In genomic region chr19:40800339-40800996, GRCh38 we compare ENCODE assay signal across 1 cellular context.
TF ChIP-seq lines count a peak whose summit lies in the region.

No MANE protein-coding gene starts in this region.

TF ChIP-seq in H1, 55 proteins besides CTCF, POLR2A, EP300 and RAD21:
- TF ChIP-seq TCF12 (IDR thresholded peaks at IDR 0.05; ENCODE audit: low read depth, low read length) (no peak), HDAC6 (IDR thresholded peaks at IDR 0.05; ENCODE audit: low read depth, low read length) (no peak), SP4 (IDR thresholded peaks at IDR 0.05; ENCODE audit: low read length) (no peak), CBX5 (IDR thresholded peaks at IDR 0.05; ENCODE audit: low read depth, low read length) (no peak), ZNF274 (IDR thresholded peaks at IDR 0.05; ENCODE audit: borderline replicate concordance, extremely low read depth, low read length) (no peak), SIX5 (IDR thresholded peaks at IDR 0.05; ENCODE audit: low read depth, low read length) (no peak), RXRA (IDR thresholded peaks at IDR 0.05; ENCODE audit: insufficient read depth, low read depth, low read length) (no peak), POLR2AphosphoS5 (IDR thresholded peaks at IDR 0.05; ENCODE audit: low read depth, low read length) (no peak), KDM4A (IDR thresholded peaks at IDR 0.05; ENCODE audit: low read depth, low read length, severe bottlenecking) (no peak), CHD2 (IDR thresholded peaks at IDR 0.05; ENCODE audit: low read length) (no peak), CEBPB (IDR thresholded peaks at IDR 0.05; ENCODE audit: low read depth, low read length) (no peak), NRF1 (IDR thresholded peaks at IDR 0.05; ENCODE audit: low read depth, low read length) (no peak), JUND (IDR thresholded peaks at IDR 0.05; ENCODE audit: low read length) (no peak)
- TF ChIP-seq, protein P1, sequence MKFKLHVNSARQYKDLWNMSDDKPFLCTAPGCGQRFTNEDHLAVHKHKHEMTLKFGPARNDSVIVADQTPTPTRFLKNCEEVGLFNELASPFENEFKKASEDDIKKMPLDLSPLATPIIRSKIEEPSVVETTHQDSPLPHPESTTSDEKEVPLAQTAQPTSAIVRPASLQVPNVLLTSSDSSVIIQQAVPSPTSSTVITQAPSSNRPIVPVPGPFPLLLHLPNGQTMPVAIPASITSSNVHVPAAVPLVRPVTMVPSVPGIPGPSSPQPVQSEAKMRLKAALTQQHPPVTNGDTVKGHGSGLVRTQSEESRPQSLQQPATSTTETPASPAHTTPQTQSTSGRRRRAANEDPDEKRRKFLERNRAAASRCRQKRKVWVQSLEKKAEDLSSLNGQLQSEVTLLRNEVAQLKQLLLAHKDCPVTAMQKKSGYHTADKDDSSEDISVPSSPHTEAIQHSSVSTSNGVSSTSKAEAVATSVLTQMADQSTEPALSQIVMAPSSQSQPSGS (IDR thresholded peaks at IDR 0.05; ENCODE audit: low read length), result no peak
